Comparison of ENCODE assay signal across 1 cellular context in genomic region chr20:49484180-49485140, GRCh38.
TF ChIP-seq lines count a peak whose summit lies in the region.

No MANE protein-coding gene starts in this region.

TF ChIP-seq in HepG2, 621 proteins besides CTCF, POLR2A, EP300 and RAD21 (continued from another document and continues in another):
- TF ChIP-seq POGZ (CRISPR knock-in tag; IDR thresholded peaks at IDR 0.05) (no peak), AHDC1 (CRISPR knock-in tag; IDR thresholded peaks at IDR 0.05; ENCODE audit: borderline replicate concordance) (no peak), TSC22D2 (CRISPR knock-in tag; IDR thresholded peaks at IDR 0.05; ENCODE audit: borderline replicate concordance) (peak; percentile 89; the same call in 1 of the 2 replicates), BCL6 (CRISPR knock-in tag; IDR thresholded peaks at IDR 0.05) (peak; percentile 57), ZBTB37 (CRISPR knock-in tag; IDR thresholded peaks at IDR 0.05) (no peak), HDAC6 (IDR thresholded peaks at IDR 0.05; ENCODE audit: low read depth, low read length) (no peak), NFYC (CRISPR knock-in tag; IDR thresholded peaks at IDR 0.05) (no peak), ZNF670 (CRISPR knock-in tag; IDR thresholded peaks at IDR 0.05; ENCODE audit: borderline replicate concordance) (no peak), ZNF616 (CRISPR knock-in tag; IDR thresholded peaks at IDR 0.05; ENCODE audit: low read depth) (no peak), KDM6A (CRISPR knock-in tag; IDR thresholded peaks at IDR 0.05; ENCODE audit: low read depth) (no peak), POLR2AphosphoS2 (IDR thresholded peaks at IDR 0.05; ENCODE audit: low read depth, low read length) (no peak), ZSCAN12 (CRISPR knock-in tag; IDR thresholded peaks at IDR 0.05) (no peak), SP4 (CRISPR knock-in tag; IDR thresholded peaks at IDR 0.05) (peak; percentile 24; the same call in 1 of the 2 replicates), ZNF34 (CRISPR knock-in tag; IDR thresholded peaks at IDR 0.05; ENCODE audit: borderline replicate concordance) (no peak; the same call in 1 of the 2 replicates), ZNF746 (CRISPR knock-in tag; IDR thresholded peaks at IDR 0.05) (no peak; the same call in 1 of the 2 replicates), ZBTB7A (CRISPR knock-in tag; IDR thresholded peaks at IDR 0.05) (peak; percentile 45; the same call in 1 of the 2 replicates), ZNF607 (CRISPR knock-in tag; IDR thresholded peaks at IDR 0.05; ENCODE audit: borderline replicate concordance) (peak; percentile 37; the same call in 1 of the 2 replicates), ZNF552 (CRISPR knock-in tag; IDR thresholded peaks at IDR 0.05; ENCODE audit: borderline replicate concordance) (no peak), ZNF709 (CRISPR knock-in tag; IDR thresholded peaks at IDR 0.05) (no peak), ZNF264 (CRISPR knock-in tag; IDR thresholded peaks at IDR 0.05) (no peak), ZNF589 (CRISPR knock-in tag; conservative IDR thresholded peaks at IDR 0.05) (peak; percentile 39; the same call in 1 of the 2 replicates), BHLHE40 (IDR thresholded peaks at IDR 0.05; ENCODE audit: low read length) (0 out of 2 replicates have a peak, but pooled peaks have one; percentile 39), ZNF605 (CRISPR knock-in tag; IDR thresholded peaks at IDR 0.05) (peak; percentile 36; the same call in 1 of the 2 replicates), ZNF484 (CRISPR knock-in tag; IDR thresholded peaks at IDR 0.05; ENCODE audit: borderline replicate concordance, low read depth) (no peak), IRF2 (CRISPR knock-in tag; IDR thresholded peaks at IDR 0.05) (peak; percentile 61; the same call in 1 of the 2 replicates), NCOA5 (CRISPR knock-in tag; IDR thresholded peaks at IDR 0.05) (no peak), MIXL1 (CRISPR knock-in tag; IDR thresholded peaks at IDR 0.05) (no peak), ZMAT3 (CRISPR knock-in tag; conservative IDR thresholded peaks at IDR 0.05) (peak; percentile 77; the same call in 1 of the 2 replicates), ZNF672 (CRISPR knock-in tag; IDR thresholded peaks at IDR 0.05) (0 out of 2 replicates have a peak, but pooled peaks have one; percentile 34), RFXAP (CRISPR knock-in tag; IDR thresholded peaks at IDR 0.05; ENCODE audit: borderline replicate concordance) (0 out of 2 replicates have a peak, but pooled peaks have one; percentile 62), ARID4A (CRISPR knock-in tag; IDR thresholded peaks at IDR 0.05; ENCODE audit: borderline replicate concordance) (peak; percentile 78), PRDM4 (CRISPR knock-in tag; IDR thresholded peaks at IDR 0.05; ENCODE audit: borderline replicate concordance) (no peak), RBFOX2 (IDR thresholded peaks at IDR 0.05; ENCODE audit: low read depth, low read length) (no peak), ATF7 (IDR thresholded peaks at IDR 0.05) (no peak), ATF7 (CRISPR knock-in tag; IDR thresholded peaks at IDR 0.05) (peak; percentile 52; the same call in 1 of the 2 replicates), ZNF792 (CRISPR knock-in tag; IDR thresholded peaks at IDR 0.05) (peak; percentile 56; the same call in 1 of the 2 replicates), CSRNP2 (CRISPR knock-in tag; conservative IDR thresholded peaks at IDR 0.05; ENCODE audit: low read depth) (no peak), GABPA (IDR thresholded peaks at IDR 0.05; ENCODE audit: low read depth, low read length) (no peak), GABPA (CRISPR knock-in tag; IDR thresholded peaks at IDR 0.05; ENCODE audit: low read depth) (no peak), MED1 (CRISPR knock-in tag; IDR thresholded peaks at IDR 0.05) (peak; percentile 37; the same call in 1 of the 2 replicates), BCL3 (CRISPR knock-in tag; IDR thresholded peaks at IDR 0.05) (peak; percentile 93), ZNF17 (CRISPR knock-in tag; IDR thresholded peaks at IDR 0.05) (no peak), ATF1 (CRISPR knock-in tag; IDR thresholded peaks at IDR 0.05) (no peak), ZSCAN31 (CRISPR knock-in tag; IDR thresholded peaks at IDR 0.05; ENCODE audit: low read depth) (no peak), STAT5B (CRISPR knock-in tag; IDR thresholded peaks at IDR 0.05) (no peak), PHF21A (CRISPR knock-in tag; IDR thresholded peaks at IDR 0.05) (no peak)
